Comparison of ENCODE assay signal across 17 cellular contexts in the genomic region with DNA sequence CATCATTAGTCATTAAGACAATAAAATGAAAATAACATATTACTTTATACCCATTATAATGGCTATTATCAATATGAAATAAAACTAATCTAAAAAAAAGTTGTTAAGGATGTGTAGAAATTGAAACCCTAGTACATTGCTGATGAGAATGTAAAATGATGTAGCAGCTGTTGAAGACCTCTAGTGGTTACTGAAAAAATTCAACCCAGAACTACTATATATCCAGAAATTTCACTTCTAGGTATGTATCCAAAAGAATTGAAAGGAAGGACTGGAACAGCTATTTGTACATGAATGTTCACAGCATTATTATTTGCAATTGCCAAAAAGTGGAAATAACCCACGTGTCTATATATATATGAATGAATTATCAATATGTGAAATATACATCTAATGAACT.
A peak's percentile ranks its signal among the peaks of the same experiment; 100 is the strongest.
DNase-seq lines count a peak whose midpoint lies in the region; ATAC-seq, FAIRE-seq and TF ChIP-seq lines count a peak whose summit lies in the region.
"Had no signal": no experiment of that assay in that cellular context is flagged by ENCODE, and none has a peak within 500 bp of the region (broad histone marks: within the 10 kb centered on the region; RNA-seq: fewer than 3 reads in every experiment).

No MANE protein-coding gene starts in this region.

- H3K4me1 ChIP-seq in OCI-LY3 (ENCODE audit: low read length) (no peaks in the 10 kb centered on the region), heart left ventricle (no peaks in the 10 kb centered on the region), pancreas (no peaks in the 10 kb centered on the region)

- H3K27me3 ChIP-seq in OCI-LY3 (ENCODE audit: low read depth, low read length) = no peaks in the 10 kb centered on the region
- H3K27me3 ChIP-seq in brain microvascular endothelial cell (replicated peaks) = no peaks in the 10 kb centered on the region
- peaks cover 0 to 4% (median 0%) of the 10 kb centered on the region in 9 donors for H3K27me3 ChIP-seq in heart left ventricle
- H3K27me3 ChIP-seq in pancreas = peaks cover 0 to 30% (median 13%) of the 10 kb centered on the region in 4 donors

- H3K4me3 Mint-ChIP-seq in progenitor cell of endocrine pancreas (ENCODE audit: low read depth) = no peak overlapping the region
- H3K4me3 Mint-ChIP-seq: CD14-positive monocyte had no signal

- in situ Hi-C loops in brain microvascular endothelial cell (cut with HindIII; ENCODE audit: low pct_ligation_motif_present, low sequenced_read_pairs) = no loop called here

- H2AFZ ChIP-seq in OCI-LY3 (ENCODE audit: low read depth, low read length) = no peak overlapping the region
- H2AFZ ChIP-seq: GM23248 had no signal

- H3K27ac ChIP-seq in OCI-LY3 (ENCODE audit: low read length) (no peak overlapping the region), brain microvascular endothelial cell (no peak overlapping the region), heart left ventricle (no peak overlapping the region), pancreas (no peak overlapping the region)
- H3K27ac ChIP-seq: GM23248 had no signal

- H3K4me3 ChIP-seq in OCI-LY3 (ENCODE audit: low read length) = no peak overlapping the region
- H3K4me3 ChIP-seq in brain microvascular endothelial cell (ENCODE audit: low read depth, low read length) = no peak overlapping the region
- H3K4me3 ChIP-seq in heart left ventricle = no peak overlapping the region
- H3K4me3 ChIP-seq in pancreas = no peak overlapping the region
- H3K4me3 ChIP-seq: GM23248, K562 had no signal

- no peaks in the 10 kb centered on the region for H3K79me2 ChIP-seq in OCI-LY3 (ENCODE audit: low read length)

- no peaks in the 10 kb centered on the region for H4K20me1 ChIP-seq in OCI-LY3 (ENCODE audit: insufficient read depth, low read length)

- 23 to 54% (median 32%) methylated on average over 1 of the region's 1 CpG for WGBS in heart left ventricle, 4 donors
- 17 to 18% methylated on average over 1 of the region's 1 CpG for WGBS in pancreas, 2 donors

- FAIRE-seq in pancreas (lab: Jason Lieb, UNC) = no peak
- FAIRE-seq: K562 had no signal

- H3K9me3 ChIP-seq in OCI-LY3 (ENCODE audit: insufficient read depth, low read length) (no peaks in the 10 kb centered on the region), heart left ventricle (no peaks in the 10 kb centered on the region), pancreas (no peaks in the 10 kb centered on the region)

- no peak overlapping the region for H3K9ac ChIP-seq in OCI-LY3 (ENCODE audit: low read length)
- H3K9ac ChIP-seq: GM23248 had no signal

- no peaks in the 10 kb centered on the region for H3K36me3 Mint-ChIP-seq in progenitor cell of endocrine pancreas (ENCODE audit: insufficient read depth)
- H3K36me3 Mint-ChIP-seq: CD14-positive monocyte had no signal

- no peaks in the 10 kb centered on the region for H3K9me3 Mint-ChIP-seq in progenitor cell of endocrine pancreas (ENCODE audit: low read depth)
- H3K9me3 Mint-ChIP-seq: CD14-positive monocyte had no signal

- no peaks in the 10 kb centered on the region for H3K4me1 Mint-ChIP-seq in progenitor cell of endocrine pancreas (ENCODE audit: low read depth)
- H3K4me1 Mint-ChIP-seq: CD14-positive monocyte had no signal

- H3K4me2 ChIP-seq in OCI-LY3 (ENCODE audit: low read length) = no peak overlapping the region

- TF ChIP-seq POLR2A in heart left ventricle (IDR thresholded peaks at IDR 0.05) = no peak

- H3K27me3 Mint-ChIP-seq in progenitor cell of endocrine pancreas = no peaks in the 10 kb centered on the region

- no peak for ATAC-seq in heart left ventricle
- no peak for ATAC-seq in pancreas
- ATAC-seq: K562 had no signal

- DNase-seq in DMS53 (lab: John Stamatoyannopoulos, UW) (peak; percentile 14), DMS53 treated with DMSO at 0.1 percent for 48 hours (lab: John Stamatoyannopoulos, UW; ENCODE audit: unreplicated experiment) (no peak), brain microvascular endothelial cell (no peak), progenitor cell of endocrine pancreas (ENCODE audit: low spot score, unreplicated experiment) (no peak), heart left ventricle (no peak), pancreas (no peak)
- no peak for DNase-seq in activated naive CD4-positive, alpha-beta T cell treated with Interleukin-2 at 50 U/mL for 16 hours
- DNase-seq: COR-L47, DND-41, GDM1, GM23248, NCI-H1436 treated with DMSO at 0.1 percent for 48 hours, NCI-H2081, NCI-H226 had no signal

- TF ChIP-seq CTCF in OCI-LY3 (IDR thresholded peaks at IDR 0.05; ENCODE audit: low read depth, low read length) (peak; percentile 30), brain microvascular endothelial cell (IDR thresholded peaks at IDR 0.05; ENCODE audit: low read depth, low read length, missing control alignments) (peak; percentile 8), progenitor cell of endocrine pancreas (IDR thresholded peaks at IDR 0.05; ENCODE audit: unreplicated experiment) (peak; percentile 36), heart left ventricle (IDR thresholded peaks at IDR 0.05) (no peak), pancreas (IDR thresholded peaks at IDR 0.05) (no peak)

- intact Hi-C loops in heart left ventricle (cut with DNase I) (loop anchor here in 5 of 10 donors (5.0 to 10.0 kb wide), 3 partner anchors 325 to 330 kb away; no protein-coding TSS in a partner anchor), pancreas (cut with DNase I) (loop anchor here in 1 of 3 donors (10.0 kb wide), 1 partner anchor 328 kb away; no protein-coding TSS in a partner anchor)

- H3K27ac Mint-ChIP-seq in progenitor cell of endocrine pancreas = no peak overlapping the region
- H3K27ac Mint-ChIP-seq: CD14-positive monocyte had no signal

- H3K36me3 ChIP-seq in OCI-LY3 (replicated peaks; ENCODE audit: low read depth, low read length) (no peaks in the 10 kb centered on the region), brain microvascular endothelial cell (replicated peaks) (no peaks in the 10 kb centered on the region), heart left ventricle (no peaks in the 10 kb centered on the region), pancreas (no peaks in the 10 kb centered on the region)

Comparison
In these comparisons a context has a peak if more than half of its experiments do, and no peak if none do; other contexts are left out.
1. CTCF ChIP-seq: peak in OCI-LY3 (single experiment), brain microvascular endothelial cell (single experiment) and progenitor cell of endocrine pancreas (single experiment); none in heart left ventricle (0 of 12) and pancreas (0 of 4).